In genomic region chr9:114003756-114004155, GRCh38 we compare ENCODE assay signal across 13 cellular contexts.
DNase-seq lines count a peak whose midpoint lies in the region; ATAC-seq and TF ChIP-seq lines count a peak whose summit lies in the region.
"Had no signal": no experiment of that assay in that cellular context is flagged by ENCODE, and none has a peak within 500 bp of the region (broad histone marks: within the 10 kb centered on the region; RNA-seq: fewer than 3 reads in every experiment).

No MANE protein-coding gene starts in this region.

- 93 to 97% methylated on average over 5 of the region's 5 CpGs for WGBS in endodermal cell (ENCODE audit: insufficient coverage in 1 of 2, insufficient read length in 1 of 2), 2 experiments

- peak overlapping the region in 10 of 11 experiments; percentile 32 to 71 (median 61); a peak in 20 of 22 replicates for H3K27ac ChIP-seq in BLaER1 treated with 17β-estradiol and CSF1 and Interleukin-3, amounts not matched to agents 10 nM and 100 nM
- peak overlapping the region; percentile 4 for H3K27ac ChIP-seq in endodermal cell (ENCODE audit: low read depth, low read length)
- peak overlapping the region; percentile 42 for H3K27ac ChIP-seq in parathyroid adenoma
- H3K27ac ChIP-seq: vagina had no signal

- peak; percentile 92 for DNase-seq in NCI-H524 treated with DMSO at 0.1 percent for 48 hours (lab: John Stamatoyannopoulos, UW)
- DNase-seq in endodermal cell, result no peak
- no peak for DNase-seq in T-helper 2 cell
- no peak for DNase-seq in stimulated activated CD4-positive, alpha-beta T cell treated with anti-CD3 and anti-CD28 coated beads, Interleukin-12 subunit alpha, Interleukin-12 subunit beta, amount 100 ng/mL, for 4 hours
- DNase-seq in activated CD4-positive, CD25-positive, alpha-beta regulatory T cell treated with anti-CD3 and anti-CD28 coated beads, Interleukin-2, amount 50 U/mL, for 72 hours, result no peak
- DNase-seq: activated CD4-positive, CD25-positive, alpha-beta regulatory T cell; AML-193; DMS79; effector memory CD8-positive, alpha-beta T cell had no signal

- H3K9me3 Mint-ChIP-seq in endodermal cell, result no peaks in the 10 kb centered on the region
- H3K9me3 Mint-ChIP-seq: effector memory CD8-positive, alpha-beta T cell had no signal

- H3K4me3 Mint-ChIP-seq in endodermal cell, result no peak overlapping the region
- H3K4me3 Mint-ChIP-seq: effector memory CD8-positive, alpha-beta T cell had no signal

- ATAC-seq in GM21717 (IDR thresholded peaks at IDR 0.05; ENCODE audit: unreplicated experiment), result no peak
- ATAC-seq: effector memory CD8-positive, alpha-beta T cell had no signal

- H3K4me2 ChIP-seq in BLaER1 treated with 17β-estradiol and CSF1 and Interleukin-3, amounts not matched to agents 10 nM and 100 nM, result peak overlapping the region; percentile 73 to 95 (median 84)
- H3K4me2 ChIP-seq in parathyroid adenoma (ENCODE audit: low read length), result no peak overlapping the region

- H4K20me1 ChIP-seq in BLaER1 treated with 17β-estradiol and CSF1 and Interleukin-3, amounts not matched to agents 10 nM and 100 nM, result peaks cover 0 to 76% (median 19%) of the 10 kb centered on the region in 11 experiments; a peak in 11 of 22 replicates

- peak overlapping the region in 9 of 11 experiments; percentile 5 to 57 (median 41); a peak in 14 of 22 replicates for H3K9ac ChIP-seq in BLaER1 treated with 17β-estradiol and CSF1 and Interleukin-3, amounts not matched to agents 10 nM and 100 nM
- H3K9ac ChIP-seq in endodermal cell (ENCODE audit: extremely low read depth, low read length, poor library complexity, severe bottlenecking), result no peak overlapping the region
- H3K9ac ChIP-seq in parathyroid adenoma, result no peak overlapping the region

- peaks cover 4 to 82% (median 71%) of the 10 kb centered on the region in 11 experiments; a peak in 18 of 22 replicates for H3K36me3 ChIP-seq in BLaER1 treated with 17β-estradiol and CSF1 and Interleukin-3, amounts not matched to agents 10 nM and 100 nM
- peaks cover 45% of the 10 kb centered on the region for H3K36me3 ChIP-seq in endodermal cell (ENCODE audit: control insufficient read depth, insufficient read depth, low read length)
- no peaks in the 10 kb centered on the region for H3K36me3 ChIP-seq in parathyroid adenoma (ENCODE audit: control insufficient read depth, insufficient read depth, low read length)

- H3K79me2 ChIP-seq in parathyroid adenoma, result no peaks in the 10 kb centered on the region

- no peak for TF ChIP-seq CTCF in endodermal cell (conservative IDR thresholded peaks at IDR 0.05)
- no peak for TF ChIP-seq CTCF in parathyroid adenoma (IDR thresholded peaks at IDR 0.05)

- H3K9me3 ChIP-seq in BLaER1 treated with 17β-estradiol and CSF1 and Interleukin-3, amounts not matched to agents 10 nM and 100 nM (replicated peaks in 1 of 11), result peaks cover 0 to 12% (median 0%) of the 10 kb centered on the region in 11 experiments; a peak in 5 of 22 replicates
- H3K9me3 ChIP-seq in endodermal cell (ENCODE audit: control insufficient read depth, low read length) (no peaks in the 10 kb centered on the region), parathyroid adenoma (ENCODE audit: control insufficient read depth, low read length) (no peaks in the 10 kb centered on the region)
- H3K9me3 ChIP-seq: vagina had no signal

- peaks cover 43 to 88% (median 75%) of the 10 kb centered on the region in 10 experiments for H3K4me1 ChIP-seq in BLaER1 treated with 17β-estradiol and CSF1 and Interleukin-3, amounts not matched to agents 10 nM and 100 nM
- H3K4me1 ChIP-seq in endodermal cell (ENCODE audit: control insufficient read depth, insufficient read depth, low read length), result no peaks in the 10 kb centered on the region
- no peaks in the 10 kb centered on the region for H3K4me1 ChIP-seq in parathyroid adenoma

- no peak overlapping the region for H2AFZ ChIP-seq in parathyroid adenoma

- H3K27me3 ChIP-seq in BLaER1 treated with 17β-estradiol and CSF1 and Interleukin-3, amounts not matched to agents 10 nM and 100 nM, result peaks cover 0 to 38% (median 0%) of the 10 kb centered on the region in 11 experiments; a peak in 4 of 22 replicates
- H3K27me3 ChIP-seq in endodermal cell (ENCODE audit: control insufficient read depth, insufficient read depth, low read length, poor library complexity, severe bottlenecking), result no peaks in the 10 kb centered on the region
- H3K27me3 ChIP-seq in parathyroid adenoma (ENCODE audit: control insufficient read depth, insufficient read depth, low read length), result no peaks in the 10 kb centered on the region
- H3K27me3 ChIP-seq: vagina had no signal

- H3K36me3 Mint-ChIP-seq in endodermal cell (ENCODE audit: low read depth), result peaks cover 47% of the 10 kb centered on the region

- H3K27me3 Mint-ChIP-seq in endodermal cell (ENCODE audit: insufficient read depth), result no peaks in the 10 kb centered on the region
- H3K27me3 Mint-ChIP-seq: effector memory CD8-positive, alpha-beta T cell had no signal

- H3K4me1 Mint-ChIP-seq in endodermal cell, result no peaks in the 10 kb centered on the region

- peak overlapping the region in 3 of 10 experiments; percentile 4 to 44 (median 41); a peak in 3 of 20 replicates for H3K4me3 ChIP-seq in BLaER1 treated with 17β-estradiol and CSF1 and Interleukin-3, amounts not matched to agents 10 nM and 100 nM
- H3K4me3 ChIP-seq in endodermal cell (ENCODE audit: low read length), result no peak overlapping the region
- H3K4me3 ChIP-seq in parathyroid adenoma (ENCODE audit: low read depth, low read length), result no peak overlapping the region
- H3K4me3 ChIP-seq: vagina had no signal

- no peak overlapping the region for H3K27ac Mint-ChIP-seq in endodermal cell
- H3K27ac Mint-ChIP-seq: effector memory CD8-positive, alpha-beta T cell had no signal

Comparison
In these comparisons a context has a peak if more than half of its experiments do, and no peak if none do; other contexts are left out.
1. H3K27ac ChIP-seq: peak in every context shown above with its lines; median percentile 61 in BLaER1 treated with 17β-estradiol and CSF1 and Interleukin-3, amounts not matched to agents 10 nM and 100 nM; 42 in parathyroid adenoma; 4 in endodermal cell.
2. H3K9ac ChIP-seq: peak in BLaER1 treated with 17β-estradiol and CSF1 and Interleukin-3, amounts not matched to agents 10 nM and 100 nM (9 of 11); none in endodermal cell (single experiment) and parathyroid adenoma (single experiment).